In genomic region chr18:74898965-74899364, GRCh38 we compare ENCODE assay signal across 12 cellular contexts.
DNase-seq lines count a peak whose midpoint lies in the region; ATAC-seq, FAIRE-seq and TF ChIP-seq lines count a peak whose summit lies in the region.
"Had no signal": no experiment of that assay in that cellular context is flagged by ENCODE, and none has a peak within 500 bp of the region (broad histone marks: within the 10 kb centered on the region; RNA-seq: fewer than 3 reads in every experiment).

No MANE protein-coding gene starts in this region.

- H3K9me3 ChIP-seq in prostate gland: no peaks in the 10 kb centered on the region
- H3K9me3 ChIP-seq: adrenal gland, uterus had no signal

- H3K4me3 Mint-ChIP-seq in nephron progenitor cell: no peak overlapping the region
- H3K4me3 Mint-ChIP-seq: naive thymus-derived CD4-positive, alpha-beta T cell had no signal

- TF ChIP-seq POLR2A in prostate gland (IDR thresholded peaks at IDR 0.05): no peak

- H3K27me3 ChIP-seq in prostate gland (replicated peaks; ENCODE audit: insufficient read depth): no peaks in the 10 kb centered on the region
- H3K27me3 ChIP-seq: adrenal gland, uterus had no signal

- in situ Hi-C loops in astrocyte of the cerebellum (cut with HindIII; ENCODE audit: low sequenced_read_pairs): no loop called here

- peaks cover 44% of the 10 kb centered on the region for H3K4me1 Mint-ChIP-seq in nephron progenitor cell

- H3K4me3 ChIP-seq in astrocyte of the cerebellum (ENCODE audit: low read depth, low read length) (no peak overlapping the region), prostate gland (no peak overlapping the region)
- H3K4me3 ChIP-seq: adrenal gland, uterus had no signal

- H3K27ac Mint-ChIP-seq in nephron progenitor cell: peak overlapping the region; percentile 70
- H3K27ac Mint-ChIP-seq: naive thymus-derived CD4-positive, alpha-beta T cell had no signal

- DNase-seq in DMS153 (lab: John Stamatoyannopoulos, UW): peak; percentile 74
- DNase-seq in NCI-H1092 (lab: John Stamatoyannopoulos, UW): peak; percentile 58
- DNase-seq in astrocyte of the cerebellum (ENCODE audit: low read depth): peak; percentile 88
- DNase-seq in nephron progenitor cell: no peak
- DNase-seq in frontal cortex (ENCODE audit: low spot score in 2 of 2): no peak
- no peak for DNase-seq in prostate gland (ENCODE audit: low spot score)
- DNase-seq: hippocampal formation; naive thymus-derived CD4-positive, alpha-beta T cell had no signal

- H3K9me3 Mint-ChIP-seq in nephron progenitor cell: no peaks in the 10 kb centered on the region
- H3K9me3 Mint-ChIP-seq: naive thymus-derived CD4-positive, alpha-beta T cell had no signal

- H3K4me1 ChIP-seq in prostate gland (replicated peaks): no peaks in the 10 kb centered on the region
- H3K4me1 ChIP-seq: adrenal gland, uterus had no signal

- H3K27ac ChIP-seq in prostate gland: no peak overlapping the region
- H3K27ac ChIP-seq: adrenal gland, uterus had no signal

- no peak for ATAC-seq in HG02884 (IDR thresholded peaks at IDR 0.05; ENCODE audit: unreplicated experiment)
- no peak for ATAC-seq in GM21717 (IDR thresholded peaks at IDR 0.05; ENCODE audit: unreplicated experiment)
- ATAC-seq: naive thymus-derived CD4-positive, alpha-beta T cell had no signal

- no peaks in the 10 kb centered on the region for H3K36me3 Mint-ChIP-seq in nephron progenitor cell (ENCODE audit: low read depth)

- H3K27me3 Mint-ChIP-seq in nephron progenitor cell (ENCODE audit: low read depth, poor library complexity): peaks cover 4% of the 10 kb centered on the region
- H3K27me3 Mint-ChIP-seq: naive thymus-derived CD4-positive, alpha-beta T cell had no signal

- FAIRE-seq in frontal cortex (lab: Jason Lieb, UNC): no peak

- TF ChIP-seq CTCF in astrocyte of the cerebellum (IDR thresholded peaks at IDR 0.05; ENCODE audit: low read depth, low read length, missing control alignments) (no peak), nephron progenitor cell (IDR thresholded peaks at IDR 0.05) (no peak), prostate gland (IDR thresholded peaks at IDR 0.05) (no peak)

- no peaks in the 10 kb centered on the region for H3K36me3 ChIP-seq in prostate gland
- H3K36me3 ChIP-seq: adrenal gland, uterus had no signal

- WGBS in prostate gland: 65% methylated on average over 3 of the region's 3 CpGs

- intact Hi-C loops in prostate gland (cut with DNase I): no loop called here

Comparison
In these comparisons a context has a peak if more than half of its experiments do, and no peak if none do; other contexts are left out.
1. DNase-seq: peak in DMS153 (single experiment), NCI-H1092 (single experiment) and astrocyte of the cerebellum (single experiment); none in nephron progenitor cell (single experiment), frontal cortex (0 of 2) and prostate gland (single experiment).